In the genomic region with DNA sequence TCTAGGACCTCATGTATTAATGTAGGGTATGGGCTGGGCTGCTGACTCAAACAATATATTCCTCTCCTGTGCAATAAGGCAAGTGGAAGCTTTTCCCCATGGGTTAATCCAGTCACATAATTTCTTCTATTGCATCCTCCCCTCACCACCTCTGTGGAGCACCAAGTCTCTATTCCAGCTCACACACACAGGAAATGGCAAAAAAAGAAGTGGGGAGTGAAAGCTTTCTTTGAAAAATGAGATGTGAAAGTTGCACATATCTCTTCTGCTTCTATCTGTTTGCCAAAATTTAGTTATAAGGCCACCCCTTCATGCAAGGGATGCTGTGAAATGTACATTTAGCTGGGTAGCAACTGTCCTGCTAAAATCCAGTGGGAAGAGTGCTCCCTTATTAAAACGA, we compare ENCODE assay signal across 23 cellular contexts.
DNase-seq lines count a peak whose midpoint lies in the region; ATAC-seq and TF ChIP-seq lines count a peak whose summit lies in the region.
"Had no signal": no experiment of that assay in that cellular context is flagged by ENCODE, and none has a peak within 500 bp of the region (broad histone marks: within the 10 kb centered on the region; RNA-seq: fewer than 3 reads in every experiment).

No MANE protein-coding gene starts in this region.

- H2AFZ ChIP-seq in GM23338, result no peak overlapping the region
- H2AFZ ChIP-seq: neural progenitor cell had no signal

- H3K4me3 ChIP-seq in GM23338, result no peak overlapping the region
- H3K4me3 ChIP-seq: HAP-1, left lung, neural progenitor cell, prostate gland, upper lobe of right lung had no signal

- ATAC-seq in GM18861 (IDR thresholded peaks at IDR 0.05; ENCODE audit: unreplicated experiment), result peak; percentile 43
- peak; percentile 45 for ATAC-seq in GM21447 (IDR thresholded peaks at IDR 0.05; ENCODE audit: unreplicated experiment)
- ATAC-seq in HG03095 (IDR thresholded peaks at IDR 0.05; ENCODE audit: unreplicated experiment), result peak; percentile 47
- peak; percentile 26 for ATAC-seq in activated B cell treated with CpG ODN at 0.5 μM for 24 hours (ENCODE audit: low read depth)
- no peak for ATAC-seq in GM23338
- ATAC-seq in HG02759 (IDR thresholded peaks at IDR 0.05; ENCODE audit: unreplicated experiment), result no peak
- no peak for ATAC-seq in stimulated activated naive CD8-positive, alpha-beta T cell treated with anti-CD3 and anti-CD28 coated beads, Interleukin-15, amount 100 ng/mL, for 72 hours
- ATAC-seq: activated CD8-positive, alpha-beta memory T cell treated with anti-CD3 and anti-CD28 coated beads, Interleukin-2, amount 10 ng/mL, durations not matched to agents 7 days and 5 days; left lung; SK-N-SH treated with all-trans-retinoic acid at 6 μM for 48 hours; upper lobe of right lung had no signal

- peak overlapping the region; percentile 24 for H3K4me3 Mint-ChIP-seq in activated B cell treated with CpG ODN at 0.5 μM for 24 hours
- no peak overlapping the region for H3K4me3 Mint-ChIP-seq in GM23338
- H3K4me3 Mint-ChIP-seq in stimulated activated naive CD8-positive, alpha-beta T cell treated with anti-CD3 and anti-CD28 coated beads, Interleukin-15, amount 100 ng/mL, for 72 hours, result no peak overlapping the region
- H3K4me3 Mint-ChIP-seq: activated CD8-positive, alpha-beta memory T cell treated with anti-CD3 and anti-CD28 coated beads, Interleukin-2, amount 10 ng/mL, durations not matched to agents 7 days and 5 days; activated naive CD8-positive, alpha-beta T cell treated with anti-CD3 and anti-CD28 coated beads, Interleukin-2, amount 10 ng/mL, durations not matched to agents 7 days and 5 days; neural progenitor cell had no signal

- no peaks in the 10 kb centered on the region for H3K79me2 ChIP-seq in GM23338 (replicated peaks; ENCODE audit: insufficient read depth)

- no peaks in the 10 kb centered on the region for H4K20me1 ChIP-seq in GM23338 (replicated peaks; ENCODE audit: insufficient read depth)

- H3K9me3 Mint-ChIP-seq in activated B cell treated with CpG ODN at 0.5 μM for 24 hours, result no peaks in the 10 kb centered on the region
- H3K9me3 Mint-ChIP-seq in GM23338, result peaks cover 5% of the 10 kb centered on the region; the same call in 2 of the 3 replicates
- H3K9me3 Mint-ChIP-seq in stimulated activated naive CD8-positive, alpha-beta T cell treated with anti-CD3 and anti-CD28 coated beads, Interleukin-15, amount 100 ng/mL, for 72 hours, result no peaks in the 10 kb centered on the region
- H3K9me3 Mint-ChIP-seq: activated naive CD8-positive, alpha-beta T cell treated with anti-CD3 and anti-CD28 coated beads, Interleukin-2, amount 10 ng/mL, durations not matched to agents 7 days and 5 days; neural progenitor cell had no signal

- no peak overlapping the region for H3K4me2 ChIP-seq in GM23338
- H3K4me2 ChIP-seq: neural progenitor cell had no signal

- no peak overlapping the region for H3K27ac ChIP-seq in GM23338 (ENCODE audit: low read depth)
- H3K27ac ChIP-seq: left lung, neural progenitor cell, prostate gland, upper lobe of right lung had no signal

- intact Hi-C loops in activated B cell treated with CpG ODN at 0.5 μM for 24 hours (cut with micrococcal nuclease), result no loop called here

- H3K36me3 ChIP-seq in GM23338 (ENCODE audit: insufficient read depth), result no peaks in the 10 kb centered on the region
- H3K36me3 ChIP-seq: HAP-1, left lung, neural progenitor cell, prostate gland, upper lobe of right lung had no signal

- CTCF ChIA-PET in activated B cell treated with CpG ODN at 0.5 μM for 24 hours (lab: Charles Lee), result interaction anchor here (1.0 to 2.2 kb wide), 4 partner anchors 12 to 282 kb away, joined by 3 to 7 read pairs (median 4); no protein-coding TSS in a partner anchor

- POLR2A ChIA-PET in activated B cell treated with CpG ODN at 0.5 μM for 24 hours (lab: Charles Lee), result interaction anchor here (1.2 to 1.3 kb wide), 2 partner anchors 75 to 104 kb away, joined by 3 to 6 read pairs; no protein-coding TSS in a partner anchor

- DNase-seq in activated B cell treated with CpG ODN at 0.5 μM for 24 hours, result no peak
- no peak for DNase-seq in GM23338 (ENCODE audit: low spot score)
- DNase-seq in HUDEP-2 (lab: John Stamatoyannopoulos, UW; ENCODE audit: unreplicated experiment in 76 of 76), result no peak
- no peak for DNase-seq in stimulated activated naive CD8-positive, alpha-beta T cell treated with anti-CD3 and anti-CD28 coated beads, Interleukin-15, amount 100 ng/mL, for 72 hours
- DNase-seq: activated CD4-positive, alpha-beta T cell treated with anti-CD3 and anti-CD28 coated beads for 1 hour; activated CD8-positive, alpha-beta memory T cell treated with anti-CD3 and anti-CD28 coated beads, Interleukin-2, amount 10 ng/mL, durations not matched to agents 7 days and 5 days; activated naive CD8-positive, alpha-beta T cell treated with anti-CD3 and anti-CD28 coated beads, Interleukin-2, amount 10 ng/mL, durations not matched to agents 7 days and 5 days; cortex of kidney; DND-41; left lung; NCI-H2227 treated with DMSO at 0.1 percent for 48 hours; NCI-H82; stimulated activated CD4-positive, alpha-beta T cell treated with anti-CD3 and anti-CD28 coated beads, Interleukin-2, amount 100 ng/mL, for 48 hours; T-helper 9 cell; upper lobe of right lung had no signal

- no peaks in the 10 kb centered on the region; the same call in 1 of the 2 replicates for H3K4me1 ChIP-seq in GM23338 (ENCODE audit: insufficient read depth)
- H3K4me1 ChIP-seq: HAP-1, neural progenitor cell, prostate gland, upper lobe of right lung had no signal

- peak overlapping the region; percentile 70 for H3K27ac Mint-ChIP-seq in activated B cell treated with CpG ODN at 0.5 μM for 24 hours
- no peak overlapping the region for H3K27ac Mint-ChIP-seq in GM23338
- H3K27ac Mint-ChIP-seq in stimulated activated naive CD8-positive, alpha-beta T cell treated with anti-CD3 and anti-CD28 coated beads, Interleukin-15, amount 100 ng/mL, for 72 hours, result no peak overlapping the region
- H3K27ac Mint-ChIP-seq: activated CD8-positive, alpha-beta memory T cell treated with anti-CD3 and anti-CD28 coated beads, Interleukin-2, amount 10 ng/mL, durations not matched to agents 7 days and 5 days; activated naive CD8-positive, alpha-beta T cell treated with anti-CD3 and anti-CD28 coated beads, Interleukin-2, amount 10 ng/mL, durations not matched to agents 7 days and 5 days had no signal

- H3K4me1 Mint-ChIP-seq in activated B cell treated with CpG ODN at 0.5 μM for 24 hours (peaks cover 35% of the 10 kb centered on the region), GM23338 (peaks cover 3% of the 10 kb centered on the region; the same call in 2 of the 3 replicates)
- H3K4me1 Mint-ChIP-seq in stimulated activated naive CD8-positive, alpha-beta T cell treated with anti-CD3 and anti-CD28 coated beads, Interleukin-15, amount 100 ng/mL, for 72 hours, result peaks cover 16% of the 10 kb centered on the region
- H3K4me1 Mint-ChIP-seq: neural progenitor cell had no signal

- TF ChIP-seq CTCF in activated B cell treated with CpG ODN at 0.5 μM for 24 hours (IDR thresholded peaks at IDR 0.05) (no peak), GM23338 (conservative IDR thresholded peaks at IDR 0.05; ENCODE audit: low read depth in 2 of 2) (no peak)

- no peaks in the 10 kb centered on the region for H3F3A ChIP-seq in GM23338 (replicated peaks; ENCODE audit: low read depth)

- H3K27me3 ChIP-seq in GM23338 (ENCODE audit: insufficient read depth), result no peaks in the 10 kb centered on the region
- H3K27me3 ChIP-seq: left lung, neural progenitor cell, upper lobe of right lung had no signal

- H3K27me3 Mint-ChIP-seq in activated B cell treated with CpG ODN at 0.5 μM for 24 hours (no peaks in the 10 kb centered on the region), GM23338 (ENCODE audit: insufficient read depth, low read depth, poor library complexity) (no peaks in the 10 kb centered on the region)
- no peaks in the 10 kb centered on the region for H3K27me3 Mint-ChIP-seq in stimulated activated naive CD8-positive, alpha-beta T cell treated with anti-CD3 and anti-CD28 coated beads, Interleukin-15, amount 100 ng/mL, for 72 hours
- H3K27me3 Mint-ChIP-seq: activated CD8-positive, alpha-beta memory T cell treated with anti-CD3 and anti-CD28 coated beads, Interleukin-2, amount 10 ng/mL, durations not matched to agents 7 days and 5 days; activated naive CD8-positive, alpha-beta T cell treated with anti-CD3 and anti-CD28 coated beads, Interleukin-2, amount 10 ng/mL, durations not matched to agents 7 days and 5 days had no signal

- H3K36me3 Mint-ChIP-seq in activated B cell treated with CpG ODN at 0.5 μM for 24 hours (ENCODE audit: low read depth) (no peaks in the 10 kb centered on the region), GM23338 (ENCODE audit: low read depth) (0 out of 3 replicates have a peak, but pooled peaks cover 3% of the 10 kb centered on the region)
- H3K36me3 Mint-ChIP-seq: activated CD8-positive, alpha-beta memory T cell treated with anti-CD3 and anti-CD28 coated beads, Interleukin-2, amount 10 ng/mL, durations not matched to agents 7 days and 5 days; activated naive CD8-positive, alpha-beta T cell treated with anti-CD3 and anti-CD28 coated beads, Interleukin-2, amount 10 ng/mL, durations not matched to agents 7 days and 5 days; neural progenitor cell had no signal

- H3K9me2 ChIP-seq in GM23338 (ENCODE audit: insufficient read depth), result peaks cover 11% of the 10 kb centered on the region; the same call in 1 of the 2 replicates

TF ChIP-seq in GM23338, 12 proteins besides CTCF, POLR2A, EP300 and RAD21 (continues in another document):
- TF ChIP-seq ZNF114 (CRISPR knock-in tag; IDR thresholded peaks at IDR 0.05), result no peak
- no peak for TF ChIP-seq ZNF331 (CRISPR knock-in tag; IDR thresholded peaks at IDR 0.05; ENCODE audit: low read depth)
- no peak for TF ChIP-seq CREB1 (CRISPR knock-in tag; IDR thresholded peaks at IDR 0.05; ENCODE audit: low read depth)
- TF ChIP-seq, protein P1, sequence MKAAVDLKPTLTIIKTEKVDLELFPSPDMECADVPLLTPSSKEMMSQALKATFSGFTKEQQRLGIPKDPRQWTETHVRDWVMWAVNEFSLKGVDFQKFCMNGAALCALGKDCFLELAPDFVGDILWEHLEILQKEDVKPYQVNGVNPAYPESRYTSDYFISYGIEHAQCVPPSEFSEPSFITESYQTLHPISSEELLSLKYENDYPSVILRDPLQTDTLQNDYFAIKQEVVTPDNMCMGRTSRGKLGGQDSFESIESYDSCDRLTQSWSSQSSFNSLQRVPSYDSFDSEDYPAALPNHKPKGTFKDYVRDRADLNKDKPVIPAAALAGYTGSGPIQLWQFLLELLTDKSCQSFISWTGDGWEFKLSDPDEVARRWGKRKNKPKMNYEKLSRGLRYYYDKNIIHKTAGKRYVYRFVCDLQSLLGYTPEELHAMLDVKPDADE (IDR thresholded peaks at IDR 0.05), result no peak
- TF ChIP-seq POLR2AphosphoS5 (IDR thresholded peaks at IDR 0.05; ENCODE audit: low read depth), result no peak

Comparison
In these comparisons a context has a peak if more than half of its experiments do, and no peak if none do; other contexts are left out.
1. ATAC-seq: peak in GM18861 (single experiment), GM21447 (single experiment), HG03095 (single experiment) and activated B cell treated with CpG ODN at 0.5 μM for 24 hours (single experiment); none in GM23338 (single experiment), HG02759 (single experiment) and stimulated activated naive CD8-positive, alpha-beta T cell treated with anti-CD3 and anti-CD28 coated beads, Interleukin-15, amount 100 ng/mL, for 72 hours (single experiment).